1 cellular context compared by ENCODE assay signal in the genomic region with DNA sequence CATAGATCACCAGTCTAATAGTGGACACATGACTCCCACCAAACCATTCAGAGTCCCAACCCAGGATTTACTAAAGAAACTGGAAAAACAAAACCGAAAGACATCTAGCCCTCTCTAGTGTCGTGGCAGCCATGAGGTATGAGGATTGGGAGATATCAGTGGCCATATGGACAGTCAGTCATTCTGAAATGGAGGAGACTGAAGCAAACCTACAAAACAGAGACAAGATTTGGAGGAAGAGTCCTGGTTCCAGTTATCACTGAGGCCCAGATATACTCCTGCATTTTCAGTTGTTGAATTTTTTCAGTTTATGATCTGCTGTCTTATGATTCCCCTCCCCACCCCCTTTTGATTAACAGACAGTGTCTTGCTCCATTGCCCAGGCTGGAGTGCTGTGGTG.
A peak's percentile ranks its signal among the peaks of the same experiment; 100 is the strongest.
TF ChIP-seq lines count a peak whose summit lies in the region.

No MANE protein-coding gene starts in this region.

TF ChIP-seq in K562, 482 proteins besides CTCF, POLR2A, EP300 and RAD21 (continues in another document):
- TF ChIP-seq RBM17 (IDR thresholded peaks at IDR 0.05; ENCODE audit: borderline replicate concordance, low read depth, low read length), result no peak
- no peak for TF ChIP-seq HNRNPLL (IDR thresholded peaks at IDR 0.05; ENCODE audit: low read depth, low read length, poor library complexity, severe bottlenecking)
- no peak for TF ChIP-seq PRMT5 (CRISPR knock-in tag; IDR thresholded peaks at IDR 0.05)
- no peak for TF ChIP-seq ZNF699 (CRISPR knock-in tag; IDR thresholded peaks at IDR 0.05; ENCODE audit: insufficient replicate concordance)
- no peak for TF ChIP-seq SNAPC5 (CRISPR knock-in tag; IDR thresholded peaks at IDR 0.05)
- TF ChIP-seq ARHGAP35 (IDR thresholded peaks at IDR 0.05; ENCODE audit: partially characterized antibody), result no peak
- TF ChIP-seq CBFA2T2 (conservative IDR thresholded peaks at IDR 0.05), result peak; percentile 56
- TF ChIP-seq, protein P1, sequence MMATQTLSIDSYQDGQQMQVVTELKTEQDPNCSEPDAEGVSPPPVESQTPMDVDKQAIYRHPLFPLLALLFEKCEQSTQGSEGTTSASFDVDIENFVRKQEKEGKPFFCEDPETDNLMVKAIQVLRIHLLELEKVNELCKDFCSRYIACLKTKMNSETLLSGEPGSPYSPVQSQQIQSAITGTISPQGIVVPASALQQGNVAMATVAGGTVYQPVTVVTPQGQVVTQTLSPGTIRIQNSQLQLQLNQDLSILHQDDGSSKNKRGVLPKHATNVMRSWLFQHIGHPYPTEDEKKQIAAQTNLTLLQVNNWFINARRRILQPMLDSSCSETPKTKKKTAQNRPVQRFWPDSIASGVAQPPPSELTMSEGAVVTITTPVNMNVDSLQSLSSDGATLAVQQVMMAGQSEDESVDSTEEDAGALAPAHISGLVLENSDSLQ (IDR thresholded peaks at IDR 0.05), result peak; percentile 85
- TF ChIP-seq ZFPM2 (CRISPR knock-in tag; IDR thresholded peaks at IDR 0.05), result no peak
- no peak for TF ChIP-seq FOSL1 (tag; conservative IDR thresholded peaks at IDR 0.05)
- TF ChIP-seq USF1 (CRISPR knock-in tag; IDR thresholded peaks at IDR 0.05), result no peak
- no peak for TF ChIP-seq CHD4 (IDR thresholded peaks at IDR 0.05; ENCODE audit: insufficient read depth, insufficient replicate concordance, low read depth, low read length, poor library complexity, severe bottlenecking)
- no peak for TF ChIP-seq NR4A1 (CRISPR knock-in tag; IDR thresholded peaks at IDR 0.05)
- no peak for TF ChIP-seq NR4A1 (tag; IDR thresholded peaks at IDR 0.05)
- TF ChIP-seq RBM39 (optimal IDR thresholded peaks at IDR 0.05; ENCODE audit: low read depth, low read length), result no peak
- TF ChIP-seq POU5F1 (IDR thresholded peaks at IDR 0.05; ENCODE audit: borderline replicate concordance, low read depth, low read length, partially characterized antibody), result no peak
- no peak for TF ChIP-seq MEIS2 (IDR thresholded peaks at IDR 0.05; ENCODE audit: partially characterized antibody)
- no peak for TF ChIP-seq ZKSCAN3 (CRISPR knock-in tag; IDR thresholded peaks at IDR 0.05)
- no peak for TF ChIP-seq MAFG (tag; conservative IDR thresholded peaks at IDR 0.05)
- no peak for TF ChIP-seq FOXO4 (CRISPR knock-in tag; IDR thresholded peaks at IDR 0.05)
- TF ChIP-seq PHTF2 (CRISPR knock-in tag; IDR thresholded peaks at IDR 0.05), result no peak
- TF ChIP-seq CREB1 (IDR thresholded peaks at IDR 0.05), result no peak
- no peak for TF ChIP-seq CREB1 (CRISPR knock-in tag; IDR thresholded peaks at IDR 0.05)
- TF ChIP-seq, protein P2, sequence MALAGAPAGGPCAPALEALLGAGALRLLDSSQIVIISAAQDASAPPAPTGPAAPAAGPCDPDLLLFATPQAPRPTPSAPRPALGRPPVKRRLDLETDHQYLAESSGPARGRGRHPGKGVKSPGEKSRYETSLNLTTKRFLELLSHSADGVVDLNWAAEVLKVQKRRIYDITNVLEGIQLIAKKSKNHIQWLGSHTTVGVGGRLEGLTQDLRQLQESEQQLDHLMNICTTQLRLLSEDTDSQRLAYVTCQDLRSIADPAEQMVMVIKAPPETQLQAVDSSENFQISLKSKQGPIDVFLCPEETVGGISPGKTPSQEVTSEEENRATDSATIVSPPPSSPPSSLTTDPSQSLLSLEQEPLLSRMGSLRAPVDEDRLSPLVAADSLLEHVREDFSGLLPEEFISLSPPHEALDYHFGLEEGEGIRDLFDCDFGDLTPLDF (CRISPR knock-in tag; IDR thresholded peaks at IDR 0.05), result no peak
- no peak for TF ChIP-seq HNRNPH1 (optimal IDR thresholded peaks at IDR 0.05; ENCODE audit: low read depth, low read length)
- TF ChIP-seq, protein P3, sequence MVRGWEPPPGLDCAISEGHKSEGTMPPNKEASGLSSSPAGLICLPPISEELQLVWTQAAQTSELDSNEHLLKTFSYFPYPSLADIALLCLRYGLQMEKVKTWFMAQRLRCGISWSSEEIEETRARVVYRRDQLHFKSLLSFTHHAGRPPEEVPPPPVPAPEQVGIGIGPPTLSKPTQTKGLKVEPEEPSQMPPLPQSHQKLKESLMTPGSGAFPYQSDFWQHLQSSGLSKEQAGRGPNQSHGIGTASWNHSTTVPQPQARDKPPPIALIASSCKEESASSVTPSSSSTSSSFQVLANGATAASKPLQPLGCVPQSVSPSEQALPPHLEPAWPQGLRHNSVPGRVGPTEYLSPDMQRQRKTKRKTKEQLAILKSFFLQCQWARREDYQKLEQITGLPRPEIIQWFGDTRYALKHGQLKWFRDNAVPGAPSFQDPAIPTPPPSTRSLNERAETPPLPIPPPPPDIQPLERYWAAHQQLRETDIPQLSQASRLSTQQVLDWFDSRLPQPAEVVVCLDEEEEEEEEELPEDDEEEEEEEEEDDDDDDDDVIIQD (CRISPR knock-in tag; IDR thresholded peaks at IDR 0.05), result no peak
- no peak for TF ChIP-seq GATA2 (CRISPR knock-in tag; IDR thresholded peaks at IDR 0.05)
- no peak for TF ChIP-seq BRF2 (IDR thresholded peaks at IDR 0.05; ENCODE audit: borderline replicate concordance, insufficient read depth, insufficient read length)
- TF ChIP-seq, protein P4, sequence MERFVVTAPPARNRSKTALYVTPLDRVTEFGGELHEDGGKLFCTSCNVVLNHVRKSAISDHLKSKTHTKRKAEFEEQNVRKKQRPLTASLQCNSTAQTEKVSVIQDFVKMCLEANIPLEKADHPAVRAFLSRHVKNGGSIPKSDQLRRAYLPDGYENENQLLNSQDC (CRISPR knock-in tag; IDR thresholded peaks at IDR 0.05), result no peak
- no peak for TF ChIP-seq ARID2 (IDR thresholded peaks at IDR 0.05)
- TF ChIP-seq ZNF583 (CRISPR knock-in tag; IDR thresholded peaks at IDR 0.05), result no peak
- no peak for TF ChIP-seq EP400 (IDR thresholded peaks at IDR 0.05)
- no peak for TF ChIP-seq ZNF253 (CRISPR knock-in tag; conservative IDR thresholded peaks at IDR 0.05)
- TF ChIP-seq, protein P5, sequence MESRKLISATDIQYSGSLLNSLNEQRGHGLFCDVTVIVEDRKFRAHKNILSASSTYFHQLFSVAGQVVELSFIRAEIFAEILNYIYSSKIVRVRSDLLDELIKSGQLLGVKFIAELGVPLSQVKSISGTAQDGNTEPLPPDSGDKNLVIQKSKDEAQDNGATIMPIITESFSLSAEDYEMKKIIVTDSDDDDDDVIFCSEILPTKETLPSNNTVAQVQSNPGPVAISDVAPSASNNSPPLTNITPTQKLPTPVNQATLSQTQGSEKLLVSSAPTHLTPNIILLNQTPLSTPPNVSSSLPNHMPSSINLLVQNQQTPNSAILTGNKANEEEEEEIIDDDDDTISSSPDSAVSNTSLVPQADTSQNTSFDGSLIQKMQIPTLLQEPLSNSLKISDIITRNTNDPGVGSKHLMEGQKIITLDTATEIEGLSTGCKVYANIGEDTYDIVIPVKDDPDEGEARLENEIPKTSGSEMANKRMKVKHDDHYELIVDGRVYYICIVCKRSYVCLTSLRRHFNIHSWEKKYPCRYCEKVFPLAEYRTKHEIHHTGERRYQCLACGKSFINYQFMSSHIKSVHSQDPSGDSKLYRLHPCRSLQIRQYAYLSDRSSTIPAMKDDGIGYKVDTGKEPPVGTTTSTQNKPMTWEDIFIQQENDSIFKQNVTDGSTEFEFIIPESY (CRISPR knock-in tag; IDR thresholded peaks at IDR 0.05), result no peak
- TF ChIP-seq KDM2B (CRISPR knock-in tag; IDR thresholded peaks at IDR 0.05), result no peak
- TF ChIP-seq ETV6 (IDR thresholded peaks at IDR 0.05; ENCODE audit: borderline replicate concordance in 1 of 2, low read depth in 2 of 2, low read length in 1 of 2), result no peak
- TF ChIP-seq ETV6 (CRISPR knock-in tag; IDR thresholded peaks at IDR 0.05; ENCODE audit: borderline replicate concordance), result no peak
- TF ChIP-seq CBX1 (IDR thresholded peaks at IDR 0.05; ENCODE audit: low read depth), result no peak
- TF ChIP-seq ZNF431 (CRISPR knock-in tag; IDR thresholded peaks at IDR 0.05), result no peak
- no peak for TF ChIP-seq FOXK1 (CRISPR knock-in tag; IDR thresholded peaks at IDR 0.05; ENCODE audit: borderline replicate concordance)
- TF ChIP-seq JUND (IDR thresholded peaks at IDR 0.05; ENCODE audit: borderline replicate concordance, low read depth, low read length), result no peak
- TF ChIP-seq JUND (tag; IDR thresholded peaks at IDR 0.05; ENCODE audit: borderline replicate concordance, low read depth, low read length), result no peak
- TF ChIP-seq MAX (CRISPR knock-in tag; IDR thresholded peaks at IDR 0.05), result no peak
- TF ChIP-seq MEF2D (tag; conservative IDR thresholded peaks at IDR 0.05; ENCODE audit: low read depth), result no peak
- no peak for TF ChIP-seq ZNF354B (CRISPR knock-in tag; IDR thresholded peaks at IDR 0.05)
- TF ChIP-seq, protein P6, sequence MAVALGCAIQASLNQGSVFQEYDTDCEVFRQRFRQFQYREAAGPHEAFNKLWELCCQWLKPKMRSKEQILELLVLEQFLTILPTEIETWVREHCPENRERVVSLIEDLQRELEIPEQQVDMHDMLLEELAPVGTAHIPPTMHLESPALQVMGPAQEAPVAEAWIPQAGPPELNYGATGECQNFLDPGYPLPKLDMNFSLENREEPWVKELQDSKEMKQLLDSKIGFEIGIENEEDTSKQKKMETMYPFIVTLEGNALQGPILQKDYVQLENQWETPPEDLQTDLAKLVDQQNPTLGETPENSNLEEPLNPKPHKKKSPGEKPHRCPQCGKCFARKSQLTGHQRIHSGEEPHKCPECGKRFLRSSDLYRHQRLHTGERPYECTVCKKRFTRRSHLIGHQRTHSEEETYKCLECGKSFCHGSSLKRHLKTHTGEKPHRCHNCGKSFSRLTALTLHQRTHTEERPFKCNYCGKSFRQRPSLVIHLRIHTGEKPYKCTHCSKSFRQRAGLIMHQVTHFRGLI (CRISPR knock-in tag; IDR thresholded peaks at IDR 0.05), result no peak
- TF ChIP-seq TBL1XR1 (IDR thresholded peaks at IDR 0.05; ENCODE audit: low read length in 2 of 2), result no peak
- no peak for TF ChIP-seq ZNF311 (CRISPR knock-in tag; IDR thresholded peaks at IDR 0.05)
- 0 out of 2 replicates have a peak, but pooled peaks have one; percentile 28 for TF ChIP-seq L3MBTL2 (IDR thresholded peaks at IDR 0.05)
- TF ChIP-seq CBFA2T3 (IDR thresholded peaks at IDR 0.05), result peak; percentile 76
- TF ChIP-seq, protein P7, sequence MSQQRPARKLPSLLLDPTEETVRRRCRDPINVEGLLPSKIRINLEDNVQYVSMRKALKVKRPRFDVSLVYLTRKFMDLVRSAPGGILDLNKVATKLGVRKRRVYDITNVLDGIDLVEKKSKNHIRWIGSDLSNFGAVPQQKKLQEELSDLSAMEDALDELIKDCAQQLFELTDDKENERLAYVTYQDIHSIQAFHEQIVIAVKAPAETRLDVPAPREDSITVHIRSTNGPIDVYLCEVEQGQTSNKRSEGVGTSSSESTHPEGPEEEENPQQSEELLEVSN (IDR thresholded peaks at IDR 0.05; ENCODE audit: borderline replicate concordance in 1 of 2, extremely low read depth in 1 of 2, insufficient read depth in 1 of 2, insufficient read length in 1 of 2, low read depth in 1 of 2, low read length in 1 of 2, poor library complexity in 1 of 2, severe bottlenecking in 1 of 2), result no peak
- TF ChIP-seq BCL6 (CRISPR knock-in tag; IDR thresholded peaks at IDR 0.05), result no peak
- no peak for TF ChIP-seq IFI16 (CRISPR knock-in tag; IDR thresholded peaks at IDR 0.05)
- TF ChIP-seq, protein P8, sequence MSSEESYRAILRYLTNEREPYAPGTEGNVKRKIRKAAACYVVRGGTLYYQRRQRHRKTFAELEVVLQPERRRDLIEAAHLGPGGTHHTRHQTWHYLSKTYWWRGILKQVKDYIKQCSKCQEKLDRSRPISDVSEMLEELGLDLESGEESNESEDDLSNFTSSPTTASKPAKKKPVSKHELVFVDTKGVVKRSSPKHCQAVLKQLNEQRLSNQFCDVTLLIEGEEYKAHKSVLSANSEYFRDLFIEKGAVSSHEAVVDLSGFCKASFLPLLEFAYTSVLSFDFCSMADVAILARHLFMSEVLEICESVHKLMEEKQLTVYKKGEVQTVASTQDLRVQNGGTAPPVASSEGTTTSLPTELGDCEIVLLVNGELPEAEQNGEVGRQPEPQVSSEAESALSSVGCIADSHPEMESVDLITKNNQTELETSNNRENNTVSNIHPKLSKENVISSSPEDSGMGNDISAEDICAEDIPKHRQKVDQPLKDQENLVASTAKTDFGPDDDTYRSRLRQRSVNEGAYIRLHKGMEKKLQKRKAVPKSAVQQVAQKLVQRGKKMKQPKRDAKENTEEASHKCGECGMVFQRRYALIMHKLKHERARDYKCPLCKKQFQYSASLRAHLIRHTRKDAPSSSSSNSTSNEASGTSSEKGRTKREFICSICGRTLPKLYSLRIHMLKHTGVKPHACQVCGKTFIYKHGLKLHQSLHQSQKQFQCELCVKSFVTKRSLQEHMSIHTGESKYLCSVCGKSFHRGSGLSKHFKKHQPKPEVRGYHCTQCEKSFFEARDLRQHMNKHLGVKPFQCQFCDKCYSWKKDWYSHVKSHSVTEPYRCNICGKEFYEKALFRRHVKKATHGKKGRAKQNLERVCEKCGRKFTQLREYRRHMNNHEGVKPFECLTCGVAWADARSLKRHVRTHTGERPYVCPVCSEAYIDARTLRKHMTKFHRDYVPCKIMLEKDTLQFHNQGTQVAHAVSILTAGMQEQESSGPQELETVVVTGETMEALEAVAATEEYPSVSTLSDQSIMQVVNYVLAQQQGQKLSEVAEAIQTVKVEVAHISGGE (CRISPR knock-in tag; IDR thresholded peaks at IDR 0.05), result no peak
- no peak for TF ChIP-seq ETV5 (CRISPR knock-in tag; IDR thresholded peaks at IDR 0.05; ENCODE audit: low read depth)
